In the genomic region with DNA sequence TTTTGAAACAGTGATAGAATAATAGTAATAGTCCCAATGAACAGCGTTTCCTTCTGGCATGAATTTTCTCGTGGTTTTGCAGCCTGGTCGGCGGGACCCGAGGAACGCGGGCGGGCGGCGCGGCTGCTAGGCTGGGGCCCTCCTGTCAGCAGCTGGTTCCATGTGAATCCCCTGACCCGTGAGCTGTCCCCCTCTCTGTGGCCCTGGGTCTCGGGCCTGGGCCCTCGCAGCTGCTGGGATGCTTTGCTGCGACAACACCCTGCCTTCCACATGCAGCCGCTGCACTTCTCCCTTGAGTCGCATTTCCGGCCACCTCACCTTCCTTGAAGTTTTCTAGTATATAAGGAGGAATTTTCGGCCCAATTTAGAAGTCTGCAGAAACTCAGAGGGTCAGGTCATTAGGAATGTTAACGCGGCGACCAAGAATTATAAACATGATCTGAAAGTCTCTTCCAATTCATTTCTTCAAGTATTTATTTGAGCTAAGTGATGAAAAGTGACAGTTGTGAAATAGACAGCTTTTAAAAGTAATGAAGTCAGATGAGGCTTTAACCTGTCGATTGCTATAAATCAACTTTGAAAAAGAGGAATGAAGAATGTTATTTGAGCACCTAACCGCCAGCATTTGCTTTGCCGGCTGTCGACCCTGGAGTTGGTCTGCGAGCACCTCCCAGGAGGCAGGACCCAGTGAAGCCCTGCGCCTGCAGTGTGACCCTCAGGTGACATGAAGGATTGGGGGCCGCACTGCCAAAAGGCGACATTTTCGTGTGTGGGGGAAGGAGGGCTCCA, we compare ENCODE assay signal across 9 cellular contexts. TPM values are rescaled to one million over a fixed set of nuclear protein-coding genes. Genes with fewer than 3 reads are reported as not detected.
DNase-seq lines count a peak whose midpoint lies in the region; ATAC-seq and TF ChIP-seq lines count a peak whose summit lies in the region.
"Had no signal": no experiment of that assay in that cellular context is flagged by ENCODE, and none has a peak within 500 bp of the region (broad histone marks: within the 10 kb centered on the region; RNA-seq: fewer than 3 reads in every experiment).

No MANE protein-coding gene starts in this region.

- peak overlapping the region in 10 of 12 donors; percentile 12 to 77 (median 69) for H3K4me3 ChIP-seq in heart left ventricle
- peak overlapping the region in 1 of 2 donors; percentile 67 for H3K4me3 ChIP-seq in right atrium auricular region
- H3K4me3 ChIP-seq in astrocyte of the cerebellum (ENCODE audit: low read depth, low read length): peak overlapping the region; percentile 57
- H3K4me3 ChIP-seq in transverse colon: peak overlapping the region in 3 of 4 donors; percentile 49 to 78 (median 50)

- intact Hi-C loops in heart left ventricle (cut with DNase I) (loop anchor here (5.0 to 10.0 kb wide), 14 partner anchors 224 to 1686 kb away; no protein-coding TSS in a partner anchor), transverse colon (cut with DNase I; ENCODE audit: low total_unique reads) (no loop called here)

- H3K27ac ChIP-seq in heart left ventricle (peak overlapping the region in 3 of 12 donors; percentile 29 to 37 (median 33)), right atrium auricular region (peak overlapping the region in 1 of 2 donors; percentile 15), transverse colon (no peak overlapping the region)

- no peaks in the 10 kb centered on the region for H3K36me3 Mint-ChIP-seq in memory B cell

- peaks cover 2% of the 10 kb centered on the region for H3K9me3 Mint-ChIP-seq in memory B cell

- TF ChIP-seq POLR2A in heart left ventricle (IDR thresholded peaks at IDR 0.05): no peak
- TF ChIP-seq POLR2A in transverse colon (IDR thresholded peaks at IDR 0.05): no peak

- H3K4me3 Mint-ChIP-seq in memory B cell: peak overlapping the region; percentile 75

- peaks cover 21% of the 10 kb centered on the region for H3K27me3 Mint-ChIP-seq in memory B cell

- in situ Hi-C loops in astrocyte of the cerebellum (cut with HindIII; ENCODE audit: low sequenced_read_pairs): no loop called here
- in situ Hi-C loops in transverse colon (cut with MboI; ENCODE audit: low pct_ligation_motif_present in 1 of 4, low pct_unique_long_range_greater_than_20kb in 1 of 4, low sequenced_read_pairs in 3 of 4): loop anchor here in 2 of 4 donors (25.0 kb wide), 3 partner anchors 529 to 1404 kb away; no protein-coding TSS in a partner anchor

- peak overlapping the region; percentile 45 for H3K27ac Mint-ChIP-seq in memory B cell

- peaks cover 9% of the 10 kb centered on the region for H3K4me1 Mint-ChIP-seq in memory B cell

- ATAC-seq in heart left ventricle: no peak
- no peak for ATAC-seq in memory B cell (ENCODE audit: low read depth)

- H3K4me1 ChIP-seq in heart left ventricle: peaks cover 0 to 54% (median 29%) of the 10 kb centered on the region in 12 donors
- H3K4me1 ChIP-seq in right atrium auricular region: peaks cover 0 to 40% of the 10 kb centered on the region in 2 donors
- H3K4me1 ChIP-seq in transverse colon: peaks cover 0 to 45% (median 21%) of the 10 kb centered on the region in 4 donors

- no peak for TF ChIP-seq CTCF in heart left ventricle (IDR thresholded peaks at IDR 0.05)
- no peak for TF ChIP-seq CTCF in right atrium auricular region (IDR thresholded peaks at IDR 0.05)
- TF ChIP-seq CTCF in astrocyte of the cerebellum (IDR thresholded peaks at IDR 0.05; ENCODE audit: low read depth, low read length, missing control alignments): no peak
- TF ChIP-seq CTCF in transverse colon (IDR thresholded peaks at IDR 0.05): no peak

- H3K27me3 ChIP-seq in heart left ventricle (peaks cover 6 to 96% (median 54%) of the 10 kb centered on the region in 9 donors), right atrium auricular region (no peaks in the 10 kb centered on the region), transverse colon (peaks cover 89% of the 10 kb centered on the region)

- 41 to 65% (median 56%) methylated on average over 31 of the region's 31 CpGs for WGBS in heart left ventricle, 4 donors
- 54 to 72% methylated on average over 10 to 31 of the region's 31 CpGs for WGBS in transverse colon (ENCODE audit: low coverage in 1 of 2), 2 donors

- H3K36me3 ChIP-seq in heart left ventricle (no peaks in the 10 kb centered on the region), right atrium auricular region (no peaks in the 10 kb centered on the region), transverse colon (no peaks in the 10 kb centered on the region)

- no peaks in the 10 kb centered on the region for H3K9me3 ChIP-seq in heart left ventricle
- H3K9me3 ChIP-seq in right atrium auricular region: no peaks in the 10 kb centered on the region
- H3K9me3 ChIP-seq in transverse colon: no peaks in the 10 kb centered on the region

- DNase-seq in heart left ventricle (no peak), right atrium auricular region (ENCODE audit: low spot score) (no peak), astrocyte of the cerebellum (ENCODE audit: low read depth) (no peak), memory B cell (ENCODE audit: low spot score in 2 of 2) (no peak), transverse colon (no peak), D341Med (ENCODE audit: low spot score) (no peak), Ammon's horn (ENCODE audit: low spot score) (no peak), foreskin melanocyte (no peak)
- DNase-seq: DMS79 had no signal

- no peak for TF ChIP-seq EP300 in transverse colon (IDR thresholded peaks at IDR 0.05; ENCODE audit: low read depth)

RNA-seq across cellular contexts. Expression of gene NR2F2, which starts 27.7 kb away (rescaled TPM):
- total RNA-seq in heart left ventricle (10 to 100 TPM; 11.9 to 22.4 (median 16.5) TPM), right atrium auricular region (10 to 100 TPM; 25.0 to 26.7 TPM), transverse colon (10 to 100 TPM; 11.3 to 29.5 (median 18.4) TPM)
- polyA plus RNA-seq in heart left ventricle: 10 to 100 TPM; 11.8 to 16.1 TPM
